In genomic region chr20:56360133-56360898, GRCh38 we compare ENCODE assay signal across 1 cellular context.
TF ChIP-seq lines count a peak whose summit lies in the region.

No MANE protein-coding gene starts in this region.

TF ChIP-seq in HepG2, 621 proteins besides CTCF, POLR2A, EP300 and RAD21 (continued from another document and continues in another):
- TF ChIP-seq ZNF280D (CRISPR knock-in tag; IDR thresholded peaks at IDR 0.05) = no peak; the same call in 1 of the 2 replicates
- TF ChIP-seq ZFP37 (CRISPR knock-in tag; IDR thresholded peaks at IDR 0.05; ENCODE audit: borderline replicate concordance) = no peak
- peak; percentile 58 for TF ChIP-seq ZFY (CRISPR knock-in tag; IDR thresholded peaks at IDR 0.05)
- TF ChIP-seq CEBPZ (IDR thresholded peaks at IDR 0.05; ENCODE audit: low read length) = no peak
- TF ChIP-seq YEATS4 (CRISPR knock-in tag; IDR thresholded peaks at IDR 0.05; ENCODE audit: borderline replicate concordance) = peak; percentile 45
- TF ChIP-seq MTA3 (CRISPR knock-in tag; IDR thresholded peaks at IDR 0.05) = no peak
- no peak for TF ChIP-seq ZNF646 (CRISPR knock-in tag; IDR thresholded peaks at IDR 0.05)
- TF ChIP-seq ZSCAN20 (CRISPR knock-in tag; IDR thresholded peaks at IDR 0.05; ENCODE audit: borderline replicate concordance) = 0 out of 2 replicates have a peak, but pooled peaks have one; percentile 18
- no peak for TF ChIP-seq ZNF430 (CRISPR knock-in tag; IDR thresholded peaks at IDR 0.05)
- TF ChIP-seq ZSCAN22 (CRISPR knock-in tag; IDR thresholded peaks at IDR 0.05) = 0 out of 2 replicates have a peak, but pooled peaks have one; percentile 32
- TF ChIP-seq WIZ (CRISPR knock-in tag; IDR thresholded peaks at IDR 0.05) = no peak
- no peak for TF ChIP-seq ZFP36 (IDR thresholded peaks at IDR 0.05; ENCODE audit: borderline replicate concordance, low read depth, low read length, partially characterized antibody)
- TF ChIP-seq ZNF841 (CRISPR knock-in tag; IDR thresholded peaks at IDR 0.05; ENCODE audit: borderline replicate concordance) = no peak
- no peak for TF ChIP-seq PAX8 (CRISPR knock-in tag; IDR thresholded peaks at IDR 0.05; ENCODE audit: borderline replicate concordance)
- no peak for TF ChIP-seq ZBTB40 (IDR thresholded peaks at IDR 0.05)
- TF ChIP-seq ZBTB40 (CRISPR knock-in tag; IDR thresholded peaks at IDR 0.05) = peak; percentile 76; the same call in 1 of the 2 replicates
- TF ChIP-seq ZNF660 (CRISPR knock-in tag; IDR thresholded peaks at IDR 0.05; ENCODE audit: borderline replicate concordance, low read depth) = no peak
- no peak for TF ChIP-seq HNF4G (IDR thresholded peaks at IDR 0.05; ENCODE audit: borderline replicate concordance, low read depth, low read length)
- TF ChIP-seq HNF4G (CRISPR knock-in tag; IDR thresholded peaks at IDR 0.05; ENCODE audit: borderline replicate concordance, low read depth) = peak; percentile 54; the same call in 1 of the 2 replicates
- no peak for TF ChIP-seq ZFYVE20 (CRISPR knock-in tag; IDR thresholded peaks at IDR 0.05; ENCODE audit: borderline replicate concordance, low read depth)
- TF ChIP-seq ZNF142 (CRISPR knock-in tag; IDR thresholded peaks at IDR 0.05) = no peak
- peak; percentile 68; the same call in 1 of the 2 replicates for TF ChIP-seq ZBTB42 (CRISPR knock-in tag; IDR thresholded peaks at IDR 0.05)
- TF ChIP-seq PAF1 (CRISPR knock-in tag; IDR thresholded peaks at IDR 0.05) = no peak
